ENCODE assay signal across 13 cellular contexts in the genomic region with DNA sequence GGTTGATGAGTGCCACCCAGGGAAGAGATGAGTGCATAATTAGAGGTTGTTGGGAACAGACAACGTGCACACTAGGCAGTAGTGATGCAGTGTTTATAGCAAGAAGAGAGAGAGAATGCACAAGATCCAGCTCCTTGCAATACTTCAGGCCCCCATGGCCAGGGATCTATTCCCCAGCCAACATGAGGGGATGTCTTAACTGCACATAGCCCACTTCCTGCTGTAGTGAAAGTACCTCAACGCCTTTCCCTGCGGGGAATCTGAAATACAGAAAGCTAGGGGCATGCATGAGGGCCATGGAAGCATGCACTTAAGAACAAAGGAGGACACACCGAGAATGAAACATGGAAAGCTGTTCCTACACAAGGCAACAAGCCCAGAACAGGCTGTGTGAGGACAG.
DNase-seq lines count a peak whose midpoint lies in the region; ATAC-seq and TF ChIP-seq lines count a peak whose summit lies in the region.
"Had no signal": no experiment of that assay in that cellular context is flagged by ENCODE, and none has a peak within 500 bp of the region (broad histone marks: within the 10 kb centered on the region; RNA-seq: fewer than 3 reads in every experiment).

No MANE protein-coding gene starts in this region.

- H3K27ac ChIP-seq in brain microvascular endothelial cell (peak overlapping the region; percentile 60), transverse colon (no peak overlapping the region)
- H3K27ac ChIP-seq: A549 had no signal

- no peaks in the 10 kb centered on the region for H3K9me3 ChIP-seq in transverse colon
- H3K9me3 ChIP-seq: A549 had no signal

- 79% methylated on average over 1 to 4 of the region's 4 CpGs for WGBS in transverse colon (ENCODE audit: low coverage in 1 of 2), 2 donors

- no peak for TF ChIP-seq POLR2A in transverse colon (IDR thresholded peaks at IDR 0.05)

- no peak for TF ChIP-seq CTCF in brain microvascular endothelial cell (IDR thresholded peaks at IDR 0.05; ENCODE audit: low read depth, low read length, missing control alignments)
- TF ChIP-seq CTCF in transverse colon (IDR thresholded peaks at IDR 0.05), result no peak

- in situ Hi-C loops in brain microvascular endothelial cell (cut with HindIII; ENCODE audit: low pct_ligation_motif_present, low sequenced_read_pairs) (no loop called here), transverse colon (cut with MboI; ENCODE audit: low pct_ligation_motif_present in 1 of 4, low pct_unique_long_range_greater_than_20kb in 1 of 4, low sequenced_read_pairs in 3 of 4) (no loop called here)

- H3K36me3 ChIP-seq in brain microvascular endothelial cell (replicated peaks) (no peaks in the 10 kb centered on the region), transverse colon (no peaks in the 10 kb centered on the region)

- ATAC-seq in HG02981 (IDR thresholded peaks at IDR 0.05; ENCODE audit: unreplicated experiment) (no peak), SK-N-SH treated with all-trans-retinoic acid at 6 μM for 48 hours (no peak)
- ATAC-seq: A549; CD8-positive, alpha-beta T cell; GM12878 had no signal

- DNase-seq in NCI-H345 (lab: John Stamatoyannopoulos, UW) (peak; percentile 23), NCI-H345 treated with DMSO at 0.1 percent for 48 hours (lab: John Stamatoyannopoulos, UW; ENCODE audit: unreplicated experiment) (no peak), OCI-M1 (lab: John Stamatoyannopoulos, UW) (peak; percentile 31), brain microvascular endothelial cell (no peak), transverse colon (no peak)
- DNase-seq: CD8-positive, alpha-beta T cell; COR-L47; GOT3; H9 had no signal

- intact Hi-C loops in transverse colon (cut with DNase I; ENCODE audit: low total_unique reads), result no loop called here

- no peak overlapping the region for H3K4me3 ChIP-seq in brain microvascular endothelial cell (ENCODE audit: low read depth, low read length)
- no peak overlapping the region for H3K4me3 ChIP-seq in transverse colon
- H3K4me3 ChIP-seq: A549, GM12878 had no signal

- no peak for TF ChIP-seq EP300 in transverse colon (IDR thresholded peaks at IDR 0.05; ENCODE audit: low read depth)

- no peaks in the 10 kb centered on the region for H3K4me1 ChIP-seq in transverse colon
- H3K4me1 ChIP-seq: A549 had no signal

- no peaks in the 10 kb centered on the region for H3K27me3 ChIP-seq in brain microvascular endothelial cell (replicated peaks)
- H3K27me3 ChIP-seq in transverse colon, result no peaks in the 10 kb centered on the region

TF ChIP-seq in SK-N-SH treated with all-trans-retinoic acid at 6 μM for 48 hours, 23 proteins besides CTCF, POLR2A, EP300 and RAD21:
- TF ChIP-seq, protein P1, sequence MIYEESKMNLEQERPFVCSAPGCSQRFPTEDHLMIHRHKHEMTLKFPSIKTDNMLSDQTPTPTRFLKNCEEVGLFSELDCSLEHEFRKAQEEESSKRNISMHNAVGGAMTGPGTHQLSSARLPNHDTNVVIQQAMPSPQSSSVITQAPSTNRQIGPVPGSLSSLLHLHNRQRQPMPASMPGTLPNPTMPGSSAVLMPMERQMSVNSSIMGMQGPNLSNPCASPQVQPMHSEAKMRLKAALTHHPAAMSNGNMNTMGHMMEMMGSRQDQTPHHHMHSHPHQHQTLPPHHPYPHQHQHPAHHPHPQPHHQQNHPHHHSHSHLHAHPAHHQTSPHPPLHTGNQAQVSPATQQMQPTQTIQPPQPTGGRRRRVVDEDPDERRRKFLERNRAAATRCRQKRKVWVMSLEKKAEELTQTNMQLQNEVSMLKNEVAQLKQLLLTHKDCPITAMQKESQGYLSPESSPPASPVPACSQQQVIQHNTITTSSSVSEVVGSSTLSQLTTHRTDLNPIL (CRISPR knock-in tag; IDR thresholded peaks at IDR 0.05; ENCODE audit: low read depth), result no peak
- TF ChIP-seq ARNTL (CRISPR knock-in tag; IDR thresholded peaks at IDR 0.05; ENCODE audit: borderline replicate concordance, low read depth) (no peak), TCF4 (CRISPR knock-in tag; IDR thresholded peaks at IDR 0.05; ENCODE audit: borderline replicate concordance) (no peak), ESRRG (CRISPR knock-in tag; IDR thresholded peaks at IDR 0.05) (no peak)
- TF ChIP-seq, protein P2, sequence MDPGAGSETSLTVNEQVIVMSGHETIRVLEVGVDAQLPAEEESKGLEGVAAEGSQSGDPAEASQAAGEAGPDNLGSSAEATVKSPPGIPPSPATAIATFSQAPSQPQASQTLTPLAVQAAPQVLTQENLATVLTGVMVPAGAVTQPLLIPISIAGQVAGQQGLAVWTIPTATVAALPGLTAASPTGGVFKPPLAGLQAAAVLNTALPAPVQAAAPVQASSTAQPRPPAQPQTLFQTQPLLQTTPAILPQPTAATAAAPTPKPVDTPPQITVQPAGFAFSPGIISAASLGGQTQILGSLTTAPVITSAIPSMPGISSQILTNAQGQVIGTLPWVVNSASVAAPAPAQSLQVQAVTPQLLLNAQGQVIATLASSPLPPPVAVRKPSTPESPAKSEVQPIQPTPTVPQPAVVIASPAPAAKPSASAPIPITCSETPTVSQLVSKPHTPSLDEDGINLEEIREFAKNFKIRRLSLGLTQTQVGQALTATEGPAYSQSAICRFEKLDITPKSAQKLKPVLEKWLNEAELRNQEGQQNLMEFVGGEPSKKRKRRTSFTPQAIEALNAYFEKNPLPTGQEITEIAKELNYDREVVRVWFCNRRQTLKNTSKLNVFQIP (CRISPR knock-in tag; IDR thresholded peaks at IDR 0.05; ENCODE audit: borderline replicate concordance, low read depth), result no peak
TF ChIP-seq in SK-N-SH treated with all-trans-retinoic acid at 6 μM for 48 hours: peak in this region for 0.

Comparison
In these comparisons a context has a peak if more than half of its experiments do, and no peak if none do; other contexts are left out.
1. DNase-seq: peak in NCI-H345 (single experiment) and OCI-M1 (single experiment); none in NCI-H345 treated with DMSO at 0.1 percent for 48 hours (single experiment), brain microvascular endothelial cell (single experiment) and transverse colon (single experiment).